9 cellular contexts compared by ENCODE assay signal in the genomic region with DNA sequence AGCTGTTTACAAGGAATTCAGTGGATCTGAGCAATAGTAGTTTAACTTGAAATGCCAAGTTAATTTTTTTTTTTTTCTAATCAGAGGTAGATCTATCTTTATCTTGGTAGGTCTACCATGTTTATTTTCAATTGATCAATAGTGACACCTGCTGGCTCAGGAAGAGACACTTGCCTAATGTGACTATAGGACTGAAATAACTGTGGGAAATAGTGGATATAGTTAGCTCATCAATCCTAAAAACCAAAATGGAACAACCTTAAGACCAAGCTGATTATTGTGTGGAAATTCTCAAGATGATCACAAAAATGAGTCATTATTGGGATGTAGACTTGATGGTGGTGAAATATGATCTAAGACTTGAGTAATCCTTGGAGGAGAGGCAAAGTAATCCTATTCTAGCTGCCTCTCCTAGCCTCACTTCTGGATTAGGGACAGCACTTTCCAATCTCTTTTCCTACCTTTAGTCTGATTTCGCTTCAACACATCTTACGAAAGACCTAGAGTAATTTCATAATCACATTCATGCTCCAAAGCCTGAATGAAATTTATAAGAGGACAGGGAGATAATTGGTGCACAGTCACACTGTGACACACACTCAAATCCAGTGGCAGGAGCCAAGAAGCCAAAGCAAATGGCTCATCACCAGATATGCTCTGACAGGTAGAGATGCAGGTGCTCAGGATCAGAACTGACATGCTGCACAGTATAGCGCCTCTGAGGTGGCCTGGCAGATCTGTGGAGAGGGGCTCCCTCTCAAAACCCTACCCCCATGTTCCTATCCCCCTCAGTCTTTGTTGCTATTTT.
DNase-seq lines count a peak whose midpoint lies in the region; ATAC-seq and TF ChIP-seq lines count a peak whose summit lies in the region.
"Had no signal": no experiment of that assay in that cellular context is flagged by ENCODE, and none has a peak within 500 bp of the region (broad histone marks: within the 10 kb centered on the region; RNA-seq: fewer than 3 reads in every experiment).

No MANE protein-coding gene starts in this region.

- TF ChIP-seq CTCF in BE2C (IDR thresholded peaks at IDR 0.05; ENCODE audit: low read depth, low read length) (peak; percentile 52), ovary (IDR thresholded peaks at IDR 0.05) (no peak)

- ATAC-seq in GM18502 (IDR thresholded peaks at IDR 0.05; ENCODE audit: poor library complexity, unreplicated experiment), result peak; percentile 81
- ATAC-seq in stimulated activated effector memory CD8-positive, alpha-beta T cell treated with anti-CD3 and anti-CD28 coated beads, Interleukin-12 subunit alpha, Interleukin-12 subunit beta, amount 100 ng/mL, for 72 hours, result peak; percentile 61

- intact Hi-C loops in ovary (cut with DNase I), result no loop called here

- H3K4me1 ChIP-seq in BE2C, result no peaks in the 10 kb centered on the region
- no peaks in the 10 kb centered on the region for H3K4me1 ChIP-seq in ovary (ENCODE audit: insufficient read depth)

- H3K4me1 Mint-ChIP-seq in stimulated activated effector memory CD8-positive, alpha-beta T cell treated with anti-CD3 and anti-CD28 coated beads, Interleukin-12 subunit alpha, Interleukin-12 subunit beta, amount 100 ng/mL, for 72 hours, result no peaks in the 10 kb centered on the region
- H3K4me1 Mint-ChIP-seq in activated naive CD8-positive, alpha-beta T cell treated with anti-CD3 and anti-CD28 coated beads for 36 hours, result no peaks in the 10 kb centered on the region

- no peak for TF ChIP-seq POLR2A in ovary (IDR thresholded peaks at IDR 0.05)

- no peaks in the 10 kb centered on the region for H3K9me3 Mint-ChIP-seq in stimulated activated effector memory CD8-positive, alpha-beta T cell treated with anti-CD3 and anti-CD28 coated beads, Interleukin-12 subunit alpha, Interleukin-12 subunit beta, amount 100 ng/mL, for 72 hours
- no peaks in the 10 kb centered on the region for H3K9me3 Mint-ChIP-seq in activated naive CD8-positive, alpha-beta T cell treated with anti-CD3 and anti-CD28 coated beads for 36 hours
- H3K9me3 Mint-ChIP-seq: IgD-negative memory B cell had no signal

- H3K27ac Mint-ChIP-seq in stimulated activated effector memory CD8-positive, alpha-beta T cell treated with anti-CD3 and anti-CD28 coated beads, Interleukin-12 subunit alpha, Interleukin-12 subunit beta, amount 100 ng/mL, for 72 hours, result no peak overlapping the region
- no peak overlapping the region for H3K27ac Mint-ChIP-seq in activated naive CD8-positive, alpha-beta T cell treated with anti-CD3 and anti-CD28 coated beads for 36 hours
- H3K27ac Mint-ChIP-seq: IgD-negative memory B cell had no signal

- H3K27ac ChIP-seq in ovary, result no peak overlapping the region

- DNase-seq in BE2C (no peak), RPMI8226 (peak; percentile 27), globus pallidus (ENCODE audit: low spot score) (peak; percentile 5), ovary (no peak)
- peak; percentile 22 for DNase-seq in Jurkat, Clone E6-1 (ENCODE audit: low read depth, low spot score)
- no peak for DNase-seq in stimulated activated effector memory CD8-positive, alpha-beta T cell treated with anti-CD3 and anti-CD28 coated beads, Interleukin-12 subunit alpha, Interleukin-12 subunit beta, amount 100 ng/mL, for 72 hours (ENCODE audit: low spot score in 2 of 2)
- no peak for DNase-seq in activated naive CD8-positive, alpha-beta T cell treated with anti-CD3 and anti-CD28 coated beads for 36 hours

- no peak overlapping the region for H3K4me3 Mint-ChIP-seq in stimulated activated effector memory CD8-positive, alpha-beta T cell treated with anti-CD3 and anti-CD28 coated beads, Interleukin-12 subunit alpha, Interleukin-12 subunit beta, amount 100 ng/mL, for 72 hours
- H3K4me3 Mint-ChIP-seq in activated naive CD8-positive, alpha-beta T cell treated with anti-CD3 and anti-CD28 coated beads for 36 hours, result no peak overlapping the region
- H3K4me3 Mint-ChIP-seq: IgD-negative memory B cell had no signal

- H3K27me3 Mint-ChIP-seq in activated naive CD8-positive, alpha-beta T cell treated with anti-CD3 and anti-CD28 coated beads for 36 hours, result peaks cover 8% of the 10 kb centered on the region
- H3K27me3 Mint-ChIP-seq: IgD-negative memory B cell had no signal

- peaks cover 6% of the 10 kb centered on the region; the same call in 1 of the 2 replicates for H3K27me3 ChIP-seq in BE2C
- H3K27me3 ChIP-seq in ovary, result no peaks in the 10 kb centered on the region

- WGBS in ovary, 3 donors, result 89 to 93% (median 89%) methylated on average over 3 of the region's 3 CpGs

- H3K36me3 ChIP-seq in BE2C (no peaks in the 10 kb centered on the region), ovary (no peaks in the 10 kb centered on the region)

- H3K4me3 ChIP-seq in BE2C (ENCODE audit: low read depth, low read length), result no peak overlapping the region
- H3K4me3 ChIP-seq in Jurkat, Clone E6-1 (ENCODE audit: low read length), result no peak overlapping the region
- no peak overlapping the region for H3K4me3 ChIP-seq in ovary

- H3K9me3 ChIP-seq in BE2C (no peaks in the 10 kb centered on the region), ovary (no peaks in the 10 kb centered on the region)

- TF ChIP-seq EP300 in ovary (IDR thresholded peaks at IDR 0.05), result no peak

- no peaks in the 10 kb centered on the region for H3K36me3 Mint-ChIP-seq in stimulated activated effector memory CD8-positive, alpha-beta T cell treated with anti-CD3 and anti-CD28 coated beads, Interleukin-12 subunit alpha, Interleukin-12 subunit beta, amount 100 ng/mL, for 72 hours
- no peaks in the 10 kb centered on the region for H3K36me3 Mint-ChIP-seq in activated naive CD8-positive, alpha-beta T cell treated with anti-CD3 and anti-CD28 coated beads for 36 hours
- H3K36me3 Mint-ChIP-seq: IgD-negative memory B cell had no signal

Comparison
In these comparisons a context has a peak if more than half of its experiments do, and no peak if none do; other contexts are left out.
1. DNase-seq: peak in Jurkat, Clone E6-1 (single experiment), RPMI8226 (single experiment) and globus pallidus (single experiment); none in BE2C (single experiment), stimulated activated effector memory CD8-positive, alpha-beta T cell treated with anti-CD3 and anti-CD28 coated beads, Interleukin-12 subunit alpha, Interleukin-12 subunit beta, amount 100 ng/mL, for 72 hours (0 of 2), activated naive CD8-positive, alpha-beta T cell treated with anti-CD3 and anti-CD28 coated beads for 36 hours (single experiment) and ovary (0 of 5).